Comparison of ENCODE assay signal across 8 cellular contexts in genomic region chr10:6269953-6270867, GRCh38.
DNase-seq lines count a peak whose midpoint lies in the region; ATAC-seq and TF ChIP-seq lines count a peak whose summit lies in the region.

No MANE protein-coding gene starts in this region.

- H3K27me3 ChIP-seq in esophagus squamous epithelium (no peaks in the 10 kb centered on the region), H7 (ENCODE audit: control insufficient read depth, insufficient read depth, low read length) (no peaks in the 10 kb centered on the region)

- H3K4me3 ChIP-seq in esophagus squamous epithelium, result no peak overlapping the region
- no peak overlapping the region for H3K4me3 ChIP-seq in H7 (ENCODE audit: insufficient read depth, low read depth, low read length)

- POLR2A ChIA-PET in activated CD4-positive, alpha-beta T cell treated with anti-CD3 and anti-CD28 coated beads for 36 hours (lab: Charles Lee), result interaction anchor here (1.0 to 2.3 kb wide), 2 partner anchors 78 to 218 kb away, joined by 3 to 19 read pairs; no protein-coding TSS in a partner anchor

- H3K27ac ChIP-seq in esophagus squamous epithelium, result peak overlapping the region; percentile 37 to 63 (median 47)

- no peaks in the 10 kb centered on the region for H3K9me3 Mint-ChIP-seq in activated CD4-positive, alpha-beta T cell treated with anti-CD3 and anti-CD28 coated beads for 36 hours (ENCODE audit: low read depth)

- H3K4me1 Mint-ChIP-seq in activated CD4-positive, alpha-beta T cell treated with anti-CD3 and anti-CD28 coated beads for 36 hours, result peaks cover 73% of the 10 kb centered on the region

- 81 to 82% methylated on average over 20 of the region's 20 CpGs for WGBS in esophagus squamous epithelium, 2 donors

- intact Hi-C loops in activated CD4-positive, alpha-beta T cell treated with anti-CD3 and anti-CD28 coated beads for 36 hours (cut with DNase I, micrococcal nuclease), result loop anchor here (1.0 to 10.0 kb wide), 12 partner anchors 21 to 345 kb away; partner anchors contain the start of genes PRKCQ (in 2 of the 2) and PFKFB3 (in 1 of the 2)
- intact Hi-C loops in esophagus squamous epithelium (cut with DNase I), result no loop called here

- peak; percentile 90 for DNase-seq in activated CD4-positive, alpha-beta T cell treated with anti-CD3 and anti-CD28 coated beads for 36 hours
- DNase-seq in esophagus squamous epithelium (lab: John Stamatoyannopoulos, UW) (no peak), RKO (ENCODE audit: low spot score) (no peak), H7 (no peak), nucleus accumbens (lab: John Stamatoyannopoulos, UW) (no peak)
- DNase-seq in stimulated activated CD8-positive, alpha-beta memory T cell treated with anti-CD3 and anti-CD28 coated beads, Interleukin-7, amount 100 ng/mL, for 4 hours (ENCODE audit: low read depth in 2 of 2), result peak; percentile 48 to 63

- ATAC-seq in GM18870 (IDR thresholded peaks at IDR 0.05; ENCODE audit: unreplicated experiment), result peak; percentile 67
- peak; percentile 71 for ATAC-seq in HG03097 (IDR thresholded peaks at IDR 0.05; ENCODE audit: low FRiP score, unreplicated experiment)
- peak; percentile 72 for ATAC-seq in activated CD4-positive, alpha-beta T cell treated with anti-CD3 and anti-CD28 coated beads for 36 hours

- TF ChIP-seq POLR2A in esophagus squamous epithelium (IDR thresholded peaks at IDR 0.05), result no peak

- no peaks in the 10 kb centered on the region for H3K9me3 ChIP-seq in esophagus squamous epithelium

- peaks cover 0 to 11% (median 5%) of the 10 kb centered on the region in 3 donors for H3K4me1 ChIP-seq in esophagus squamous epithelium

- H3K27ac Mint-ChIP-seq in activated CD4-positive, alpha-beta T cell treated with anti-CD3 and anti-CD28 coated beads for 36 hours, result peak overlapping the region; percentile 92

- peaks cover 15% of the 10 kb centered on the region for H3K36me3 Mint-ChIP-seq in activated CD4-positive, alpha-beta T cell treated with anti-CD3 and anti-CD28 coated beads for 36 hours (ENCODE audit: low read depth)

- no peak for TF ChIP-seq CTCF in esophagus squamous epithelium (IDR thresholded peaks at IDR 0.05)

- peak overlapping the region; percentile 25 for H3K4me3 Mint-ChIP-seq in activated CD4-positive, alpha-beta T cell treated with anti-CD3 and anti-CD28 coated beads for 36 hours

- CTCF ChIA-PET in activated CD4-positive, alpha-beta T cell treated with anti-CD3 and anti-CD28 coated beads for 36 hours (lab: Charles Lee), result interaction anchor here (0.7 to 0.8 kb wide), 3 partner anchors 43 to 264 kb away, joined by 3 to 4 read pairs (median 3); no protein-coding TSS in a partner anchor

- H3K36me3 ChIP-seq in esophagus squamous epithelium (no peaks in the 10 kb centered on the region), H7 (replicated peaks; ENCODE audit: control insufficient read depth, insufficient read depth, low read length) (no peaks in the 10 kb centered on the region)

- H3K27me3 Mint-ChIP-seq in activated CD4-positive, alpha-beta T cell treated with anti-CD3 and anti-CD28 coated beads for 36 hours, result no peaks in the 10 kb centered on the region

Comparison
In these comparisons a context has a peak if more than half of its experiments do, and no peak if none do; other contexts are left out.
1. DNase-seq: peak in activated CD4-positive, alpha-beta T cell treated with anti-CD3 and anti-CD28 coated beads for 36 hours (single experiment) and stimulated activated CD8-positive, alpha-beta memory T cell treated with anti-CD3 and anti-CD28 coated beads, Interleukin-7, amount 100 ng/mL, for 4 hours (2 of 2); none in esophagus squamous epithelium (single experiment), RKO (single experiment), H7 (single experiment) and nucleus accumbens (0 of 56).
2. Peak in every context shown above with its lines, with median percentiles within 50 percentile points of each other: ATAC-seq.